In the genomic region with DNA sequence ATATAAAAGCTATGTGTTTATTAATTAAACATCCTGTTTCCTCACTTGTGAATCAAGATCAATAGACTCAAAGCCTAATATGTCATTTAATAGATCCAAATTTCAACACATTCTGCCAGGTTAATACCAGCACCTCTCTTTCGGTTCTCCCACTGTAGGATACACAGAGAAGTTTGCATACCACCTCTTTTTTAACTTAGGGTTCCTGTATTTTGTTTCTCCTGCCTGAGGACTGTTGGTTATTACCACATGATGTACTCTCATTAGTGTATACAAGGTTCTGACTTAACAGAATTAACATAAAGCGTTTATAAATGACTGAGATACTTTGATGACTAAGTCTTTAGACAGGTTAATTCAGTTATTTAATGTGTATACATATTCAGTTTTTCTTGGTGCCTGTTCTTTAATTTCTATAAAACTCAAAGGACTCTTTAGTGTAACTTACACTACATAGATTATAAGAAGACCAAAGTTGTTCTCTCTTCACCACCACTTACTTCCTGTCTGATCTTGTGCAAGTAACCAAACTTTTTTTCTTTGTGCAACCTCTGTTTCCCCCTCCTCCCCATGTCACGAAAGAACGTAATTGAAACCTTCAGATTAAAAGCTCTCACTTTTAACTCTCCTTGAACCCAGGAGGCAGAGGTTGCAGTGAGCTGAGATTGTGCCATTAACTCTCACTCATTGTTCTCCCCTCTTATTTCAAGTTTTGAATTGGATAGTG, we compare ENCODE assay signal across 11 cellular contexts.
DNase-seq lines count a peak whose midpoint lies in the region; ATAC-seq, FAIRE-seq and TF ChIP-seq lines count a peak whose summit lies in the region.
"Had no signal": no experiment of that assay in that cellular context is flagged by ENCODE, and none has a peak within 500 bp of the region (broad histone marks: within the 10 kb centered on the region; RNA-seq: fewer than 3 reads in every experiment).

No MANE protein-coding gene starts in this region.

- 72% methylated on average over 4 of the region's 4 CpGs for WGBS in liver
- WGBS in HepG2 (ENCODE audit: low lambda C conversion rate) = 69% methylated on average over 4 of the region's 4 CpGs

- H4K20me1 ChIP-seq in HepG2 (ENCODE audit: insufficient read depth, low read length) = no peaks in the 10 kb centered on the region

- H3K4me1 Mint-ChIP-seq in activated naive CD8-positive, alpha-beta T cell treated with anti-CD3 and anti-CD28 coated beads, Interleukin-2, amount 10 ng/mL, durations not matched to agents 7 days and 5 days = peaks cover 39% of the 10 kb centered on the region

- no peak for TF ChIP-seq RAD21 in liver (IDR thresholded peaks at IDR 0.05)
- TF ChIP-seq RAD21 in HepG2 (CRISPR knock-in tag; IDR thresholded peaks at IDR 0.05) = no peak

- no peaks in the 10 kb centered on the region for H3K27me3 Mint-ChIP-seq in activated naive CD8-positive, alpha-beta T cell treated with anti-CD3 and anti-CD28 coated beads, Interleukin-2, amount 10 ng/mL, durations not matched to agents 7 days and 5 days

- H3K27ac ChIP-seq in liver (ENCODE audit: low read depth in 1 of 2, low read length in 2 of 2) (peak overlapping the region; percentile 5 to 12), HepG2 (ENCODE audit: extremely low read length, insufficient read depth, low read length) (no peak overlapping the region), caudate nucleus (ENCODE audit: low read depth, low read length) (no peak overlapping the region)

- peaks cover 6% of the 10 kb centered on the region for H3K9me3 Mint-ChIP-seq in activated naive CD8-positive, alpha-beta T cell treated with anti-CD3 and anti-CD28 coated beads, Interleukin-2, amount 10 ng/mL, durations not matched to agents 7 days and 5 days

- no TSS peak for BruUV-seq in HepG2 (replicated peaks; lab: Mats Ljungman, UMichigan)

- H3K27me3 ChIP-seq in liver (ENCODE audit: control insufficient read depth in 4 of 4, insufficient read depth in 4 of 4, low read length in 3 of 4) (no peaks in the 10 kb centered on the region), HepG2 (ENCODE audit: control insufficient read depth in 1 of 2, insufficient read depth in 2 of 2, low read length in 2 of 2) (no peaks in the 10 kb centered on the region)

- in situ Hi-C loops in HepG2 (cut with HindIII; ENCODE audit: extremely low pct_ligation_motif_present, low pct_unique_long_range_greater_than_20kb) = no loop called here

- H3K9me3 ChIP-seq in liver (ENCODE audit: control insufficient read depth in 4 of 4, low read length in 3 of 4) (no peaks in the 10 kb centered on the region), HepG2 (ENCODE audit: low read length) (no peaks in the 10 kb centered on the region)

- no peak for TF ChIP-seq CTCF in liver (IDR thresholded peaks at IDR 0.05; ENCODE audit: low read depth, low read length, missing input control)
- TF ChIP-seq CTCF in HepG2 (CRISPR knock-in tag; IDR thresholded peaks at IDR 0.05) = no peak

- H3K4me3 Mint-ChIP-seq in activated naive CD8-positive, alpha-beta T cell treated with anti-CD3 and anti-CD28 coated beads, Interleukin-2, amount 10 ng/mL, durations not matched to agents 7 days and 5 days = peak overlapping the region; percentile 39

- FAIRE-seq in HepG2 (lab: Jason Lieb, UNC) = no peak
- FAIRE-seq: TTC549 had no signal

- intact Hi-C loops in HepG2 (cut with micrococcal nuclease; ENCODE audit: unreplicated experiment) = no loop called here

- peaks cover 17% of the 10 kb centered on the region for H3K36me3 Mint-ChIP-seq in activated naive CD8-positive, alpha-beta T cell treated with anti-CD3 and anti-CD28 coated beads, Interleukin-2, amount 10 ng/mL, durations not matched to agents 7 days and 5 days

- H3K4me1 ChIP-seq in liver (ENCODE audit: control insufficient read depth in 4 of 4, insufficient read depth in 4 of 4, low read length in 3 of 4) (peaks cover 0 to 8% (median 5%) of the 10 kb centered on the region in 4 donors), HepG2 (ENCODE audit: insufficient read depth, low read length) (no peaks in the 10 kb centered on the region)

- H3K9ac ChIP-seq in liver (ENCODE audit: low read depth in 1 of 2, low read length in 2 of 2) = no peak overlapping the region
- H3K9ac ChIP-seq in HepG2 (ENCODE audit: insufficient read depth, low read depth, low read length) = no peak overlapping the region

- H3K27ac Mint-ChIP-seq in activated naive CD8-positive, alpha-beta T cell treated with anti-CD3 and anti-CD28 coated beads, Interleukin-2, amount 10 ng/mL, durations not matched to agents 7 days and 5 days = peak overlapping the region; percentile 86

- H3K79me2 ChIP-seq in HepG2 (ENCODE audit: insufficient read depth, low read length) = no peaks in the 10 kb centered on the region

- H3K36me3 ChIP-seq in liver (ENCODE audit: control insufficient read depth in 4 of 4, insufficient read depth in 3 of 4, low read depth in 1 of 4, low read length in 3 of 4) (peaks cover 0 to 19% (median 8%) of the 10 kb centered on the region in 4 donors), HepG2 (replicated peaks in 1 of 2; ENCODE audit: control insufficient read depth in 1 of 2, insufficient read depth in 2 of 2, low read length in 2 of 2) (peaks cover 5 to 9% of the 10 kb centered on the region in 2 experiments; a peak in 1 of 5 replicates)

- H3K4me3 ChIP-seq in liver (ENCODE audit: low read depth in 1 of 3, low read length in 3 of 3) = no peak overlapping the region
- no peak overlapping the region for H3K4me3 ChIP-seq in HepG2 (replicated peaks in 1 of 3; ENCODE audit: insufficient read depth in 1 of 3, low read depth in 2 of 3, low read length in 3 of 3)

- ATAC-seq in HepG2 (no peak), GM19023 (IDR thresholded peaks at IDR 0.05; ENCODE audit: unreplicated experiment) (no peak)
- peak; percentile 89 for ATAC-seq in activated naive CD8-positive, alpha-beta T cell treated with anti-CD3 and anti-CD28 coated beads, Interleukin-2, amount 10 ng/mL, durations not matched to agents 7 days and 5 days (ENCODE audit: low read depth)

- no peak overlapping the region for H3K4me2 ChIP-seq in HepG2 (ENCODE audit: low read depth, low read length)

- CTCF ChIA-PET in HepG2 (lab: Yijun Ruan, JAX; ENCODE audit: low intra/inter-chr PET ratio, low total read pairs) = no interaction called here

- H2AFZ ChIP-seq in HepG2 (ENCODE audit: low read length) = no peak overlapping the region

- POLR2A ChIA-PET in HepG2 (lab: Yijun Ruan, JAX) = no interaction called here
- POLR2A ChIA-PET in activated naive CD8-positive, alpha-beta T cell treated with anti-CD3 and anti-CD28 coated beads, Interleukin-2, amount 10 ng/mL, durations not matched to agents 7 days and 5 days (lab: Charles Lee) = interaction anchor here (0.5 to 1.4 kb wide), 3 partner anchors 42 to 1433 kb away, joined by 3 to 6 read pairs (median 3); partner anchors contain the start of gene YARS2

- TF ChIP-seq EP300 in HepG2 (IDR thresholded peaks at IDR 0.05; ENCODE audit: low read depth in 2 of 2, low read length in 2 of 2) = no peak
- no peak for TF ChIP-seq EP300 in HepG2 (CRISPR knock-in tag; IDR thresholded peaks at IDR 0.05; ENCODE audit: borderline replicate concordance)

- DNase-seq in HepG2 (ENCODE audit: low spot score) = no peak
- DNase-seq in Kasumi-1 (lab: John Stamatoyannopoulos, UW) = peak; percentile 83 to 86
- no peak for DNase-seq in activated naive CD8-positive, alpha-beta T cell treated with anti-CD3 and anti-CD28 coated beads, Interleukin-2, amount 10 ng/mL, durations not matched to agents 7 days and 5 days
- no peak for DNase-seq in superior temporal gyrus (ENCODE audit: extremely low spot score)
- no peak for DNase-seq in caudate nucleus (lab: John Stamatoyannopoulos, UW)
- DNase-seq in activated effector memory CD4-positive, alpha-beta T cell treated with anti-CD3 and anti-CD28 coated beads, Interleukin-2, amount 50 U/mL, for 16 hours = no peak
- DNase-seq: hypothalamus; stimulated activated CD4-positive, alpha-beta T cell treated with anti-CD3 and anti-CD28 coated beads, Interleukin-12 subunit alpha, Interleukin-12 subunit beta, amount 100 ng/mL, for 4 hours had no signal

- no peak for TF ChIP-seq POLR2A in HepG2 (IDR thresholded peaks at IDR 0.05; ENCODE audit: insufficient read depth in 1 of 2, low read depth in 2 of 2, low read length in 2 of 2)

TF ChIP-seq in liver, 16 proteins besides CTCF, POLR2A, EP300 and RAD21 (continues in another document):
- TF ChIP-seq RXRA (IDR thresholded peaks at IDR 0.05) (no peak), SP1 (IDR thresholded peaks at IDR 0.05) (no peak), MAX (IDR thresholded peaks at IDR 0.05) (no peak), TAF1 (conservative IDR thresholded peaks at IDR 0.05) (no peak), GABPA (IDR thresholded peaks at IDR 0.05 in 1 of 2, conservative IDR thresholded peaks at IDR 0.05 in 1 of 2) (no peak), JUND (IDR thresholded peaks at IDR 0.05) (no peak), HNF4A (conservative IDR thresholded peaks at IDR 0.05) (no peak)

TF ChIP-seq in HepG2, 621 proteins besides CTCF, POLR2A, EP300 and RAD21:
- no peak for TF ChIP-seq CCDC6 (CRISPR knock-in tag; IDR thresholded peaks at IDR 0.05)
- TF ChIP-seq FOXA3 (CRISPR knock-in tag; IDR thresholded peaks at IDR 0.05) = no peak
- TF ChIP-seq, protein P1, sequence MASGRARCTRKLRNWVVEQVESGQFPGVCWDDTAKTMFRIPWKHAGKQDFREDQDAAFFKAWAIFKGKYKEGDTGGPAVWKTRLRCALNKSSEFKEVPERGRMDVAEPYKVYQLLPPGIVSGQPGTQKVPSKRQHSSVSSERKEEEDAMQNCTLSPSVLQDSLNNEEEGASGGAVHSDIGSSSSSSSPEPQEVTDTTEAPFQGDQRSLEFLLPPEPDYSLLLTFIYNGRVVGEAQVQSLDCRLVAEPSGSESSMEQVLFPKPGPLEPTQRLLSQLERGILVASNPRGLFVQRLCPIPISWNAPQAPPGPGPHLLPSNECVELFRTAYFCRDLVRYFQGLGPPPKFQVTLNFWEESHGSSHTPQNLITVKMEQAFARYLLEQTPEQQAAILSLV (CRISPR knock-in tag; IDR thresholded peaks at IDR 0.05; ENCODE audit: borderline replicate concordance) = no peak
- no peak for TF ChIP-seq ZNF780A (CRISPR knock-in tag; IDR thresholded peaks at IDR 0.05)
- no peak for TF ChIP-seq ZNF207 (IDR thresholded peaks at IDR 0.05; ENCODE audit: borderline replicate concordance)
- TF ChIP-seq ZBTB8A (CRISPR knock-in tag; IDR thresholded peaks at IDR 0.05; ENCODE audit: borderline replicate concordance, low read depth) = no peak
- TF ChIP-seq KLF6 (CRISPR knock-in tag; IDR thresholded peaks at IDR 0.05) = no peak
- no peak for TF ChIP-seq ZSCAN12 (CRISPR knock-in tag; IDR thresholded peaks at IDR 0.05)
- no peak for TF ChIP-seq ZNF10 (CRISPR knock-in tag; IDR thresholded peaks at IDR 0.05; ENCODE audit: borderline replicate concordance, low read depth)
- TF ChIP-seq ZNF264 (CRISPR knock-in tag; IDR thresholded peaks at IDR 0.05) = no peak
- no peak for TF ChIP-seq ZNF605 (CRISPR knock-in tag; IDR thresholded peaks at IDR 0.05)
- TF ChIP-seq ZNF879 (CRISPR knock-in tag; IDR thresholded peaks at IDR 0.05) = no peak
TF ChIP-seq in HepG2: peak in this region for 0.

Comparison
In these comparisons a context has a peak if more than half of its experiments do, and no peak if none do; other contexts are left out.
1. H3K27ac ChIP-seq: peak in liver (2 of 2); none in HepG2 (single experiment) and caudate nucleus (single experiment).
2. DNase-seq: peak in Kasumi-1 (2 of 2); none in HepG2 (single experiment), activated naive CD8-positive, alpha-beta T cell treated with anti-CD3 and anti-CD28 coated beads, Interleukin-2, amount 10 ng/mL, durations not matched to agents 7 days and 5 days (single experiment), superior temporal gyrus (single experiment), caudate nucleus (0 of 61) and activated effector memory CD4-positive, alpha-beta T cell treated with anti-CD3 and anti-CD28 coated beads, Interleukin-2, amount 50 U/mL, for 16 hours (single experiment).